8 cellular contexts compared by ENCODE assay signal in genomic region chr16:20904507-20905079, GRCh38. TPM values are rescaled to one million over a fixed set of nuclear protein-coding genes. Genes with fewer than 3 reads are reported as not detected.
DNase-seq lines count a peak whose midpoint lies in the region; ATAC-seq and TF ChIP-seq lines count a peak whose summit lies in the region.

No MANE protein-coding gene starts in this region.

- H3K36me3 ChIP-seq in gastrocnemius medialis = no peaks in the 10 kb centered on the region

- H3K4me1 ChIP-seq in gastrocnemius medialis = peaks cover 24 to 54% of the 10 kb centered on the region in 2 donors

- ATAC-seq in stimulated activated naive CD8-positive, alpha-beta T cell treated with anti-CD3 and anti-CD28 coated beads, Interleukin-15, Interleukin-2, amounts not matched to agents 100 U/mL and 50 U/mL, for 24 hours = no peak
- ATAC-seq in gastrocnemius medialis = no peak
- no peak for ATAC-seq in HG03135 (IDR thresholded peaks at IDR 0.05; ENCODE audit: unreplicated experiment)
- ATAC-seq in HG03565 (IDR thresholded peaks at IDR 0.05; ENCODE audit: unreplicated experiment) = no peak

- H3K27ac Mint-ChIP-seq in stimulated activated naive CD8-positive, alpha-beta T cell treated with anti-CD3 and anti-CD28 coated beads, Interleukin-15, Interleukin-2, amounts not matched to agents 100 ng/mL and 50 ng/mL, for 24 hours = peak overlapping the region; percentile 74

- no peaks in the 10 kb centered on the region for H3K9me3 ChIP-seq in gastrocnemius medialis

- intact Hi-C loops in gastrocnemius medialis (cut with DNase I; ENCODE audit: low total_unique reads) = loop anchor here (5.0 to 10.0 kb wide), 4 partner anchors 162 to 1350 kb away; partner anchors contain the start of genes THUMPD1 and VPS35L

- no peak for TF ChIP-seq POLR2A in gastrocnemius medialis (IDR thresholded peaks at IDR 0.05)

- peaks cover 76% of the 10 kb centered on the region for H3K4me1 Mint-ChIP-seq in stimulated activated naive CD8-positive, alpha-beta T cell treated with anti-CD3 and anti-CD28 coated beads, Interleukin-15, Interleukin-2, amounts not matched to agents 100 ng/mL and 50 ng/mL, for 24 hours (ENCODE audit: low read depth)

- peak overlapping the region; percentile 67 for H3K4me3 Mint-ChIP-seq in stimulated activated naive CD8-positive, alpha-beta T cell treated with anti-CD3 and anti-CD28 coated beads, Interleukin-15, Interleukin-2, amounts not matched to agents 100 ng/mL and 50 ng/mL, for 24 hours

- H3K27me3 ChIP-seq in gastrocnemius medialis = no peaks in the 10 kb centered on the region

- TF ChIP-seq CTCF in epithelial cell of esophagus (IDR thresholded peaks at IDR 0.05; ENCODE audit: insufficient read depth, low read depth, low read length, missing control alignments) (no peak), gastrocnemius medialis (IDR thresholded peaks at IDR 0.05 in 4 of 5, conservative IDR thresholded peaks at IDR 0.05 in 1 of 5) (no peak)

- H3K27ac ChIP-seq in gastrocnemius medialis = peak overlapping the region; percentile 65 to 97 (median 68)

- H3K36me3 Mint-ChIP-seq in stimulated activated naive CD8-positive, alpha-beta T cell treated with anti-CD3 and anti-CD28 coated beads, Interleukin-15, Interleukin-2, amounts not matched to agents 100 ng/mL and 50 ng/mL, for 24 hours (ENCODE audit: low read depth) = peaks cover 44% of the 10 kb centered on the region

- no peaks in the 10 kb centered on the region for H3K9me3 Mint-ChIP-seq in stimulated activated naive CD8-positive, alpha-beta T cell treated with anti-CD3 and anti-CD28 coated beads, Interleukin-15, Interleukin-2, amounts not matched to agents 100 ng/mL and 50 ng/mL, for 24 hours

- H3K4me3 ChIP-seq in epithelial cell of esophagus (ENCODE audit: low read length) = no peak overlapping the region
- H3K4me3 ChIP-seq in gastrocnemius medialis = no peak overlapping the region

- in situ Hi-C loops in gastrocnemius medialis (cut with MboI; ENCODE audit: low sequenced_read_pairs in 4 of 4) = loop anchor here in 1 of 4 donors (10.0 kb wide), 1 partner anchor 1290 kb away; no protein-coding TSS in a partner anchor

- no peak for DNase-seq in stimulated activated naive CD8-positive, alpha-beta T cell treated with anti-CD3 and anti-CD28 coated beads, Interleukin-15, Interleukin-2, amounts not matched to agents 100 U/mL and 50 U/mL, for 24 hours
- DNase-seq in SKM-1 (lab: John Stamatoyannopoulos, UW; ENCODE audit: unreplicated experiment) (peak; percentile 73), epithelial cell of esophagus (ENCODE audit: low read depth) (peak; percentile 41), gastrocnemius medialis (no peak), NCI-H1092 (lab: John Stamatoyannopoulos, UW) (no peak)

- H3K27me3 Mint-ChIP-seq in stimulated activated naive CD8-positive, alpha-beta T cell treated with anti-CD3 and anti-CD28 coated beads, Interleukin-15, Interleukin-2, amounts not matched to agents 100 ng/mL and 50 ng/mL, for 24 hours = no peaks in the 10 kb centered on the region

RNA-seq across cellular contexts. Expression of gene LYRM1, which starts 4.0 kb away (rescaled TPM):
- total RNA-seq in gastrocnemius medialis = 10 to 100 TPM; 36.4 to 74.7 (median 38.8) TPM

RNA-seq across cellular contexts. Expression of gene DCUN1D3, which starts 4.4 kb away (rescaled TPM):
- 10 to 100 TPM in 1 of 4 donors, 1 to 10 TPM in 3; 7.6 to 10.5 (median 8.3) TPM for total RNA-seq in gastrocnemius medialis

Comparison
In these comparisons a context has a peak if more than half of its experiments do, and no peak if none do; other contexts are left out.
1. DNase-seq: peak in SKM-1 (single experiment) and epithelial cell of esophagus (single experiment); none in stimulated activated naive CD8-positive, alpha-beta T cell treated with anti-CD3 and anti-CD28 coated beads, Interleukin-15, Interleukin-2, amounts not matched to agents 100 U/mL and 50 U/mL, for 24 hours (single experiment), gastrocnemius medialis (0 of 2) and NCI-H1092 (single experiment).